ENCODE assay signal across 20 cellular contexts in the genomic region with DNA sequence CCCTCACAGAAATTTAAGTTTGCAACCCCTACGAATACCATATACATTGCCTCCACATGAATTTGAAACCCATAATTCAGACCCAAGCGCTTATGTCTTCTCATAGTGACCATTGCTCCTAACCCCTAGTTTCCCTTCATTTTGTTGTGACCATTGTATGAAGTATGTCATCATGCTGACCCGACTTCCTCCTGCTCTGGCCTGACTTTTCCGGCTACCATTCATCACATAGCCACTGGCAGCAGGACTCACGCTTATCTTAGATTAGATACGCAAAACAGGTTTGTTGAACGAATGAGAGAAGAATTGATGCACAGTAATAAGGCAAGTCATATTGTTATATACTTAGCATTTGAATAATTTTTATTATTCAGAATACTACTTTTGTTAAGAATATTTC.
DNase-seq lines count a peak whose midpoint lies in the region; ATAC-seq and TF ChIP-seq lines count a peak whose summit lies in the region.
"Had no signal": no experiment of that assay in that cellular context is flagged by ENCODE, and none has a peak within 500 bp of the region (broad histone marks: within the 10 kb centered on the region; RNA-seq: fewer than 3 reads in every experiment).

No MANE protein-coding gene starts in this region.

- H3K4me1 ChIP-seq in H9 (ENCODE audit: insufficient read depth, low read length): no peaks in the 10 kb centered on the region
- H3K4me1 ChIP-seq: BLaER1 treated with 17β-estradiol and CSF1 and Interleukin-3, amounts not matched to agents 10 nM and 100 nM had no signal

- H3K79me2 ChIP-seq in H9 (ENCODE audit: insufficient read depth, low read length): no peaks in the 10 kb centered on the region

- H4K91ac ChIP-seq in H9 (ENCODE audit: insufficient read length, low read depth, low read length): no peak overlapping the region

- no peak overlapping the region for H4K5ac ChIP-seq in H9 (ENCODE audit: insufficient read length, low read depth, low read length)

- no peaks in the 10 kb centered on the region for H3K9me3 ChIP-seq in H9 (ENCODE audit: control insufficient read depth, low read depth, low read length)
- H3K9me3 ChIP-seq: BLaER1 treated with 17β-estradiol and CSF1 and Interleukin-3, amounts not matched to agents 10 nM and 100 nM had no signal

- H3K27me3 ChIP-seq in H9 (ENCODE audit: insufficient read depth, low read length): no peaks in the 10 kb centered on the region
- H3K27me3 ChIP-seq: BLaER1 treated with 17β-estradiol and CSF1 and Interleukin-3, amounts not matched to agents 10 nM and 100 nM had no signal

- no peak overlapping the region for H3K4ac ChIP-seq in H9 (ENCODE audit: low read depth, low read length)

- TF ChIP-seq CTCF in H9 (conservative IDR thresholded peaks at IDR 0.05): no peak
- no peak for TF ChIP-seq CTCF in glutamatergic neuron (IDR thresholded peaks at IDR 0.05; ENCODE audit: partially characterized antibody, unreplicated experiment)

- no peak overlapping the region for H3K9ac ChIP-seq in H9 (ENCODE audit: extremely low read depth, insufficient read length, low read length)
- H3K9ac ChIP-seq: BLaER1 treated with 17β-estradiol and CSF1 and Interleukin-3, amounts not matched to agents 10 nM and 100 nM; GM23248 had no signal

- no peak overlapping the region for H3K4me3 Mint-ChIP-seq in H9
- H3K4me3 Mint-ChIP-seq in glutamatergic neuron (ENCODE audit: unreplicated experiment): no peak overlapping the region
- H3K4me3 Mint-ChIP-seq: B cell; CD8-positive, alpha-beta T cell had no signal

- DNase-seq in H9 (no peak), dermis microvascular lymphatic vessel endothelial cell (ENCODE audit: low read depth in 2 of 2) (peak; percentile 83 to 90), lung microvascular endothelial cell (ENCODE audit: low read depth in 2 of 2) (peak; percentile 89 to 94), glutamatergic neuron (no peak), NCI-H82 treated with DMSO at 0.1 percent for 48 hours (lab: John Stamatoyannopoulos, UW; ENCODE audit: unreplicated experiment) (no peak)
- DNase-seq: Calu3; CD8-positive, alpha-beta T cell; DMS 273 treated with DMSO at 0.1 percent for 48 hours; DMS53; DND-41; EL; GM23248; H7; IMR-90; KBM-7 had no signal

- ATAC-seq in HG03175 (IDR thresholded peaks at IDR 0.05; ENCODE audit: unreplicated experiment): no peak
- ATAC-seq: CD8-positive, alpha-beta T cell; GM12878 had no signal

- H3K18ac ChIP-seq in H9 (ENCODE audit: insufficient read length, low read depth, low read length): no peak overlapping the region

- H3K4me1 Mint-ChIP-seq in H9 (peaks cover 5 to 7% of the 10 kb centered on the region in 2 experiments; a peak in 2 of 4 replicates), glutamatergic neuron (ENCODE audit: low read depth, unreplicated experiment) (no peaks in the 10 kb centered on the region)
- H3K4me1 Mint-ChIP-seq: B cell had no signal

- no peak overlapping the region for H3K4me2 ChIP-seq in H9 (ENCODE audit: insufficient read depth, insufficient read length, low read length)
- H3K4me2 ChIP-seq: BLaER1 treated with 17β-estradiol and CSF1 and Interleukin-3, amounts not matched to agents 10 nM and 100 nM had no signal

- H3K27ac ChIP-seq in H9 (ENCODE audit: insufficient read length, low read depth, low read length): no peak overlapping the region
- H3K27ac ChIP-seq: BLaER1 treated with 17β-estradiol and CSF1 and Interleukin-3, amounts not matched to agents 10 nM and 100 nM; GM23248; HL-60 had no signal

- no peak overlapping the region for H3T11ph ChIP-seq in H9 (ENCODE audit: low read length)

- H3K23me2 ChIP-seq in H9 (ENCODE audit: insufficient read length, low read depth, low read length, poor library complexity, severe bottlenecking): no peaks in the 10 kb centered on the region

- no peak overlapping the region for H4K8ac ChIP-seq in H9 (replicated peaks; ENCODE audit: insufficient read length, low read depth, low read length)

- H3K14ac ChIP-seq in H9 (ENCODE audit: insufficient read depth, low read length): no peak overlapping the region

- H3K27ac Mint-ChIP-seq in H9: peak overlapping the region in 2 of 3 experiments; percentile 6 to 49; a peak in 1 of 7 replicates
- H3K27ac Mint-ChIP-seq in glutamatergic neuron (ENCODE audit: unreplicated experiment): no peak overlapping the region
- H3K27ac Mint-ChIP-seq: B cell; CD8-positive, alpha-beta T cell had no signal

- H2AK5ac ChIP-seq in H9 (ENCODE audit: insufficient read length, low read length): no peak overlapping the region

- H3K56ac ChIP-seq in H9 (ENCODE audit: insufficient read length, low read depth, low read length): no peak overlapping the region

- no peak overlapping the region for H2BK5ac ChIP-seq in H9 (ENCODE audit: insufficient read length, low read length)

- H3K9me3 Mint-ChIP-seq in H9 (no peaks in the 10 kb centered on the region; a peak in 1 of 5 replicates), glutamatergic neuron (ENCODE audit: unreplicated experiment) (no peaks in the 10 kb centered on the region)
- H3K9me3 Mint-ChIP-seq: CD8-positive, alpha-beta T cell had no signal

- no peak overlapping the region for H2BK120ac ChIP-seq in H9 (ENCODE audit: low read depth, low read length, poor library complexity, severe bottlenecking)

- H3K23ac ChIP-seq in H9 (ENCODE audit: insufficient read length, low read depth, low read length): no peak overlapping the region

- no peak overlapping the region for H2BK15ac ChIP-seq in H9 (ENCODE audit: low read depth, low read length)

- peaks cover 0 to 4% (median 3%) of the 10 kb centered on the region in 3 experiments; a peak in 3 of 7 replicates for H3K36me3 Mint-ChIP-seq in H9 (ENCODE audit: insufficient read depth in 1 of 3, low read depth in 3 of 3)
- H3K36me3 Mint-ChIP-seq in glutamatergic neuron (ENCODE audit: unreplicated experiment): no peaks in the 10 kb centered on the region

- no peak overlapping the region for H2BK20ac ChIP-seq in H9 (ENCODE audit: low read depth, low read length, poor library complexity, severe bottlenecking)

- H3K27me3 Mint-ChIP-seq in H9 (ENCODE audit: low read depth) (no peaks in the 10 kb centered on the region), glutamatergic neuron (ENCODE audit: unreplicated experiment) (no peaks in the 10 kb centered on the region)
- H3K27me3 Mint-ChIP-seq: B cell had no signal

- no CpG with 5 or more reads among the region's 7 CpGs for WGBS in H9 (ENCODE audit: extremely low coverage, insufficient read length, low lambda C conversion rate)

- no peak overlapping the region for H2BK12ac ChIP-seq in H9 (ENCODE audit: insufficient read length, low read depth, low read length)

- no peak overlapping the region for H2AFZ ChIP-seq in H9 (ENCODE audit: low read length)
- H2AFZ ChIP-seq: GM23248 had no signal

- no peaks in the 10 kb centered on the region for H4K20me1 ChIP-seq in H9 (ENCODE audit: control insufficient read depth, insufficient read depth, insufficient read length)
- H4K20me1 ChIP-seq: BLaER1 treated with 17β-estradiol and CSF1 and Interleukin-3, amounts not matched to agents 10 nM and 100 nM had no signal

- H3K79me1 ChIP-seq in H9 (ENCODE audit: insufficient read depth, low read depth, low read length, poor library complexity, severe bottlenecking): no peaks in the 10 kb centered on the region

Comparison
In these comparisons a context has a peak if more than half of its experiments do, and no peak if none do; other contexts are left out.
1. DNase-seq: peak in dermis microvascular lymphatic vessel endothelial cell (2 of 2) and lung microvascular endothelial cell (2 of 2); none in H9 (single experiment), glutamatergic neuron (single experiment) and NCI-H82 treated with DMSO at 0.1 percent for 48 hours (single experiment).